8 cellular contexts compared by ENCODE assay signal in genomic region chr10:106175760-106176377, GRCh38.
DNase-seq lines count a peak whose midpoint lies in the region; ATAC-seq and TF ChIP-seq lines count a peak whose summit lies in the region.

No MANE protein-coding gene starts in this region.

- no peaks in the 10 kb centered on the region for H3K9me3 ChIP-seq in A673 (ENCODE audit: low read depth, low read length, poor library complexity, severe bottlenecking)

- CTCF ChIA-PET in A673 (lab: Charles Lee): no interaction called here

- no peak overlapping the region for H3K4me3 ChIP-seq in A673 (ENCODE audit: low read depth, low read length, poor library complexity, severe bottlenecking)

- H3K4me1 ChIP-seq in A673 (ENCODE audit: insufficient read depth, low read length, poor library complexity, severe bottlenecking): no peaks in the 10 kb centered on the region

- POLR2A ChIA-PET in A673 (lab: Charles Lee; ENCODE audit: low non-redundant PET): no interaction called here

- intact Hi-C loops in A673 (cut with micrococcal nuclease; ENCODE audit: unreplicated experiment): loop anchor here (1.0 to 2.0 kb wide), 2 partner anchors 226 to 379 kb away; no protein-coding TSS in a partner anchor

- H3K27me3 ChIP-seq in A673 (replicated peaks; ENCODE audit: insufficient read depth, low read depth, low read length, poor library complexity): no peaks in the 10 kb centered on the region

- H3K36me3 ChIP-seq in A673 (ENCODE audit: insufficient read depth, low read length, poor library complexity, severe bottlenecking): no peaks in the 10 kb centered on the region

- no peak overlapping the region for H3K27ac Mint-ChIP-seq in activated naive CD8-positive, alpha-beta T cell treated with anti-CD3 and anti-CD28 coated beads for 36 hours

- no TSS peak for BruUV-seq in A673 (replicated peaks; lab: Mats Ljungman, UMichigan)

- DNase-seq in A673 (ENCODE audit: low spot score) (peak; percentile 47), RPMI8226 (peak; percentile 15), iPS-NIHi11 (ENCODE audit: low spot score) (peak; percentile 10), NCI-H128 (lab: John Stamatoyannopoulos, UW; ENCODE audit: unreplicated experiment) (no peak)
- DNase-seq in activated naive CD8-positive, alpha-beta T cell treated with anti-CD3 and anti-CD28 coated beads for 36 hours: no peak

- H3K27ac ChIP-seq in A673 (ENCODE audit: low read depth, low read length, poor library complexity, severe bottlenecking): no peak overlapping the region

- no peaks in the 10 kb centered on the region for H3K36me3 Mint-ChIP-seq in activated naive CD8-positive, alpha-beta T cell treated with anti-CD3 and anti-CD28 coated beads for 36 hours

- no peaks in the 10 kb centered on the region for H3K27me3 Mint-ChIP-seq in activated naive CD8-positive, alpha-beta T cell treated with anti-CD3 and anti-CD28 coated beads for 36 hours

- H3K4me1 Mint-ChIP-seq in activated naive CD8-positive, alpha-beta T cell treated with anti-CD3 and anti-CD28 coated beads for 36 hours: no peaks in the 10 kb centered on the region

- H3K9me3 Mint-ChIP-seq in activated naive CD8-positive, alpha-beta T cell treated with anti-CD3 and anti-CD28 coated beads for 36 hours: no peaks in the 10 kb centered on the region

- peak; percentile 75 for TF ChIP-seq CTCF in A673 (conservative IDR thresholded peaks at IDR 0.05; ENCODE audit: low read depth, low read length)

- peak; percentile 47 for ATAC-seq in GM19351 (IDR thresholded peaks at IDR 0.05; ENCODE audit: unreplicated experiment)
- ATAC-seq in GM18867 (IDR thresholded peaks at IDR 0.05; ENCODE audit: unreplicated experiment): no peak
- ATAC-seq in GM19452 (IDR thresholded peaks at IDR 0.05; ENCODE audit: unreplicated experiment): no peak

- H3K4me3 Mint-ChIP-seq in activated naive CD8-positive, alpha-beta T cell treated with anti-CD3 and anti-CD28 coated beads for 36 hours: no peak overlapping the region

Comparison
In these comparisons a context has a peak if more than half of its experiments do, and no peak if none do; other contexts are left out.
1. DNase-seq: peak in A673 (single experiment), RPMI8226 (single experiment) and iPS-NIHi11 (single experiment); none in activated naive CD8-positive, alpha-beta T cell treated with anti-CD3 and anti-CD28 coated beads for 36 hours (single experiment) and NCI-H128 (single experiment).